21 cellular contexts compared by ENCODE assay signal in the genomic region with DNA sequence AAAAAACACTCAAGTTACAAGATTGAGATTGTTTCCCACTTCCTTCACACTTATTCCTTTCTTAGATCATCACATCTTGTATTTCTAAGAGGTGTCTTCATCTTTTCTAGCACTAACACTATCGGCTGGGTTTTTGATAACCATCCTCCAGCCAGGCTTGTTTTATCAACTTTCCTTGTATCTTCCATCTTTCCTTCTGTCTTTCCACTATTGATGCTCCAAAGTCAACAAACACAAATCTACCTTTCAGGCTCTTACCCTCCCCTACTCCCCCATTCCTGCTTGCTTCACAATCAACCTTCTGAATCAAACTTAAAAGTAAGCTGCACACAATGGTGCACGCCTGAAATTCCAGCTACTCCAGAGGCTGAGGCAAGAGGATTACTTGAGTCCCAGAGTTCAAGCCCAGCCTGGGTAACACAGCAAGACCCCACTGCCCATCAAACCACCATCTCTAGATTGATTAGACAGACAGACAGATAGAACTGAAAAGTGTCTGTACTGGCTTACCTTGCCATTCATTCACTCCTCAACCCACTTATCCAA. TPM values are rescaled to one million over a fixed set of nuclear protein-coding genes. Genes with fewer than 3 reads are reported as not detected.
DNase-seq lines count a peak whose midpoint lies in the region; ATAC-seq and TF ChIP-seq lines count a peak whose summit lies in the region.
"Had no signal": no experiment of that assay in that cellular context is flagged by ENCODE, and none has a peak within 500 bp of the region (broad histone marks: within the 10 kb centered on the region; RNA-seq: fewer than 3 reads in every experiment).

No MANE protein-coding gene starts in this region.

- no peaks in the 10 kb centered on the region for H3K27me3 Mint-ChIP-seq in activated CD8-positive, alpha-beta T cell treated with anti-CD3 and anti-CD28 coated beads for 36 hours
- H3K27me3 Mint-ChIP-seq in activated CD8-positive, alpha-beta T cell treated with anti-CD3 and anti-CD28 coated beads, Interleukin-2, amount 10 ng/mL, durations not matched to agents 7 days and 5 days (ENCODE audit: low read depth), result no peaks in the 10 kb centered on the region
- no peaks in the 10 kb centered on the region for H3K27me3 Mint-ChIP-seq in progenitor cell of endocrine pancreas

- no peak for ATAC-seq in activated CD8-positive, alpha-beta T cell treated with anti-CD3 and anti-CD28 coated beads for 36 hours
- no peak for ATAC-seq in activated CD8-positive, alpha-beta T cell treated with anti-CD3 and anti-CD28 coated beads, Interleukin-2, amount 10 ng/mL, durations not matched to agents 7 days and 5 days
- ATAC-seq: natural killer cell; stimulated activated naive CD8-positive, alpha-beta T cell treated with anti-CD3 and anti-CD28 coated beads, Interleukin-15, Interleukin-2, amounts not matched to agents 100 U/mL and 50 U/mL, for 24 hours had no signal

- no peaks in the 10 kb centered on the region; the same call in 1 of the 2 replicates for H3F3A ChIP-seq in PC-9 (ENCODE audit: insufficient read depth, low read depth)

- no peak for DNase-seq in activated CD8-positive, alpha-beta T cell treated with anti-CD3 and anti-CD28 coated beads for 36 hours
- no peak for DNase-seq in activated CD8-positive, alpha-beta T cell treated with anti-CD3 and anti-CD28 coated beads, Interleukin-2, amount 10 ng/mL, durations not matched to agents 7 days and 5 days
- no peak for DNase-seq in PC-9
- no peak for DNase-seq in esophagus muscularis mucosa (ENCODE audit: extremely low spot score)
- DNase-seq in progenitor cell of endocrine pancreas (ENCODE audit: low spot score, unreplicated experiment), result no peak
- DNase-seq in AG20443 (ENCODE audit: low spot score), result no peak
- no peak for DNase-seq in stimulated activated CD4-positive, alpha-beta T cell treated with anti-CD3 and anti-CD28 coated beads, Interleukin-4, amount 100 ng/mL, for 1 hour
- no peak for DNase-seq in activated CD4-positive, CD25-positive, alpha-beta regulatory T cell treated with anti-CD3 and anti-CD28 coated beads, Interleukin-2, amount 50 U/mL, for 72 hours
- DNase-seq: activated naive CD4-positive, alpha-beta T cell treated with Interleukin-2 at 50 U/mL for 16 hours; activated T-cell treated with anti-CD3 and anti-CD28 coated beads for 4 hours; colonic mucosa; DMS153; islet precursor cell; natural killer cell; NCI-H1105; posterior cingulate gyrus; stimulated activated CD4-positive, alpha-beta T cell treated with anti-CD3 and anti-CD28 coated beads, Interleukin-2, amount 100 ng/mL, for 24 hours; stimulated activated naive CD8-positive, alpha-beta T cell treated with anti-CD3 and anti-CD28 coated beads, Interleukin-15, Interleukin-2, amounts not matched to agents 100 U/mL and 50 U/mL, for 24 hours; upper lobe of left lung had no signal

- intact Hi-C loops in activated CD8-positive, alpha-beta T cell treated with anti-CD3 and anti-CD28 coated beads for 36 hours (cut with micrococcal nuclease), result no loop called here
- intact Hi-C loops in PC-9 (cut with micrococcal nuclease; ENCODE audit: unreplicated experiment), result loop anchor here (10.0 kb wide), 1 partner anchor 250 kb away; no protein-coding TSS in a partner anchor
- intact Hi-C loops in esophagus muscularis mucosa (cut with DNase I), result no loop called here

- 0 out of 2 replicates have a peak overlapping the region, but pooled peaks have one; percentile 28 for H3K27ac ChIP-seq in PC-9
- H3K27ac ChIP-seq in esophagus muscularis mucosa (replicated peaks in 1 of 4), result peak overlapping the region in 3 of 4 donors; percentile 2 to 21 (median 9)
- H3K27ac ChIP-seq: C4-2B, colonic mucosa, hepatocyte, upper lobe of left lung had no signal

- BruUV-seq in PC-9 (replicated peaks; lab: Mats Ljungman, UMichigan), result no TSS peak

- no peaks in the 10 kb centered on the region for H3K9me2 ChIP-seq in PC-9 (ENCODE audit: insufficient read depth)

- H3K36me3 ChIP-seq in PC-9 (ENCODE audit: low read depth) (no peaks in the 10 kb centered on the region), esophagus muscularis mucosa (no peaks in the 10 kb centered on the region)
- H3K36me3 ChIP-seq: colonic mucosa, upper lobe of left lung had no signal

- TF ChIP-seq CTCF in activated CD8-positive, alpha-beta T cell treated with anti-CD3 and anti-CD28 coated beads for 36 hours (IDR thresholded peaks at IDR 0.05), result no peak
- no peak for TF ChIP-seq CTCF in PC-9 (conservative IDR thresholded peaks at IDR 0.05)
- TF ChIP-seq CTCF in esophagus muscularis mucosa (IDR thresholded peaks at IDR 0.05), result no peak
- TF ChIP-seq CTCF in progenitor cell of endocrine pancreas (IDR thresholded peaks at IDR 0.05; ENCODE audit: unreplicated experiment), result no peak

- WGBS in esophagus muscularis mucosa, result 59% methylated on average over 2 of the region's 2 CpGs

- POLR2A ChIA-PET in activated CD8-positive, alpha-beta T cell treated with anti-CD3 and anti-CD28 coated beads for 36 hours (lab: Charles Lee), result interaction anchor here (0.7 to 0.8 kb wide), 2 partner anchors 14 to 131 kb away, joined by 3 read pairs; no protein-coding TSS in a partner anchor
- POLR2A ChIA-PET in activated CD8-positive, alpha-beta T cell treated with anti-CD3 and anti-CD28 coated beads, Interleukin-2, amount 10 ng/mL, durations not matched to agents 7 days and 5 days (lab: Charles Lee), result no interaction called here
- POLR2A ChIA-PET in PC-9 (lab: Charles Lee; ENCODE audit: unreplicated experiment), result no interaction called here

- no peak overlapping the region for H2AFZ ChIP-seq in PC-9
- H2AFZ ChIP-seq: hepatocyte had no signal

- peaks cover 77% of the 10 kb centered on the region for H4K20me1 ChIP-seq in PC-9 (ENCODE audit: insufficient read depth)

- H3K9me3 ChIP-seq in PC-9 (ENCODE audit: insufficient read depth, low read depth) (no peaks in the 10 kb centered on the region), esophagus muscularis mucosa (no peaks in the 10 kb centered on the region)
- H3K9me3 ChIP-seq: colonic mucosa, upper lobe of left lung had no signal

- peaks cover 29% of the 10 kb centered on the region for H3K4me1 ChIP-seq in PC-9 (replicated peaks; ENCODE audit: insufficient read depth)
- H3K4me1 ChIP-seq in esophagus muscularis mucosa, result peaks cover 60 to 100% (median 90%) of the 10 kb centered on the region in 4 donors

- peak overlapping the region; percentile 30; the same call in 1 of the 2 replicates for H3K4me2 ChIP-seq in PC-9

- no peaks in the 10 kb centered on the region for H3K27me3 ChIP-seq in PC-9 (ENCODE audit: insufficient read depth, low read depth)
- H3K27me3 ChIP-seq in esophagus muscularis mucosa, result no peaks in the 10 kb centered on the region
- H3K27me3 ChIP-seq: colonic mucosa, hepatocyte, upper lobe of left lung had no signal

- H3K9me3 Mint-ChIP-seq in activated CD8-positive, alpha-beta T cell treated with anti-CD3 and anti-CD28 coated beads for 36 hours, result no peaks in the 10 kb centered on the region
- no peaks in the 10 kb centered on the region for H3K9me3 Mint-ChIP-seq in activated CD8-positive, alpha-beta T cell treated with anti-CD3 and anti-CD28 coated beads, Interleukin-2, amount 10 ng/mL, durations not matched to agents 7 days and 5 days (ENCODE audit: insufficient read depth)
- H3K9me3 Mint-ChIP-seq in progenitor cell of endocrine pancreas (ENCODE audit: low read depth), result peaks cover 3% of the 10 kb centered on the region
- H3K9me3 Mint-ChIP-seq: natural killer cell had no signal

- CTCF ChIA-PET in activated CD8-positive, alpha-beta T cell treated with anti-CD3 and anti-CD28 coated beads for 36 hours (lab: Charles Lee), result interaction anchor here (1.0 to 2.8 kb wide), 2 partner anchors 11 to 15 kb away, joined by 4 to 9 read pairs; no protein-coding TSS in a partner anchor
- CTCF ChIA-PET in activated CD8-positive, alpha-beta T cell treated with anti-CD3 and anti-CD28 coated beads, Interleukin-2, amount 10 ng/mL, durations not matched to agents 7 days and 5 days (lab: Charles Lee), result interaction anchor here (1.4 to 1.6 kb wide), 2 partner anchors 16 to 92 kb away, joined by 3 to 6 read pairs; no protein-coding TSS in a partner anchor
- CTCF ChIA-PET in PC-9 (lab: Charles Lee), result interaction anchor here (0.6 kb wide), 1 partner anchor 124 kb away, joined by 3 read pairs; no protein-coding TSS in a partner anchor

- no peak for TF ChIP-seq EP300 in esophagus muscularis mucosa (IDR thresholded peaks at IDR 0.05)

- H3K4me3 ChIP-seq in PC-9, result no peak overlapping the region
- H3K4me3 ChIP-seq in esophagus muscularis mucosa, result no peak overlapping the region
- H3K4me3 ChIP-seq: colonic mucosa, hepatocyte, upper lobe of left lung had no signal

- H3K4me3 Mint-ChIP-seq in activated CD8-positive, alpha-beta T cell treated with anti-CD3 and anti-CD28 coated beads for 36 hours, result no peak overlapping the region
- H3K4me3 Mint-ChIP-seq in activated CD8-positive, alpha-beta T cell treated with anti-CD3 and anti-CD28 coated beads, Interleukin-2, amount 10 ng/mL, durations not matched to agents 7 days and 5 days, result no peak overlapping the region
- no peak overlapping the region for H3K4me3 Mint-ChIP-seq in progenitor cell of endocrine pancreas (ENCODE audit: low read depth)

- peak overlapping the region; percentile 23 for H3K27ac Mint-ChIP-seq in activated CD8-positive, alpha-beta T cell treated with anti-CD3 and anti-CD28 coated beads for 36 hours
- H3K27ac Mint-ChIP-seq in activated CD8-positive, alpha-beta T cell treated with anti-CD3 and anti-CD28 coated beads, Interleukin-2, amount 10 ng/mL, durations not matched to agents 7 days and 5 days, result no peak overlapping the region
- H3K27ac Mint-ChIP-seq in progenitor cell of endocrine pancreas, result peak overlapping the region; percentile 0

- TF ChIP-seq POLR2A in esophagus muscularis mucosa (IDR thresholded peaks at IDR 0.05; ENCODE audit: low read depth), result no peak

- no peaks in the 10 kb centered on the region for H3K36me3 Mint-ChIP-seq in activated CD8-positive, alpha-beta T cell treated with anti-CD3 and anti-CD28 coated beads for 36 hours (ENCODE audit: low read depth)
- no peaks in the 10 kb centered on the region for H3K36me3 Mint-ChIP-seq in activated CD8-positive, alpha-beta T cell treated with anti-CD3 and anti-CD28 coated beads, Interleukin-2, amount 10 ng/mL, durations not matched to agents 7 days and 5 days (ENCODE audit: low read depth)
- no peaks in the 10 kb centered on the region for H3K36me3 Mint-ChIP-seq in progenitor cell of endocrine pancreas (ENCODE audit: insufficient read depth)
- H3K36me3 Mint-ChIP-seq: natural killer cell had no signal

- H3K79me2 ChIP-seq in PC-9 (ENCODE audit: low read depth), result peaks cover 100% of the 10 kb centered on the region

- H3K4me1 Mint-ChIP-seq in activated CD8-positive, alpha-beta T cell treated with anti-CD3 and anti-CD28 coated beads for 36 hours (ENCODE audit: low read depth), result peaks cover 51% of the 10 kb centered on the region
- H3K4me1 Mint-ChIP-seq in activated CD8-positive, alpha-beta T cell treated with anti-CD3 and anti-CD28 coated beads, Interleukin-2, amount 10 ng/mL, durations not matched to agents 7 days and 5 days (ENCODE audit: low read depth), result peaks cover 23% of the 10 kb centered on the region
- peaks cover 30% of the 10 kb centered on the region for H3K4me1 Mint-ChIP-seq in progenitor cell of endocrine pancreas (ENCODE audit: low read depth)

RNA-seq across cellular contexts. Expression of gene MED13L, which starts 12.9 kb away (rescaled TPM):
- total RNA-seq in activated CD8-positive, alpha-beta T cell treated with anti-CD3 and anti-CD28 coated beads for 36 hours, result 10 to 100 TPM; 39.5 to 41.8 TPM
- total RNA-seq in activated CD8-positive, alpha-beta T cell treated with anti-CD3 and anti-CD28 coated beads, Interleukin-2, amount 10 ng/mL, durations not matched to agents 7 days and 5 days, result 10 to 100 TPM; 74.7 to 76.9 TPM
- total RNA-seq in PC-9 (2021), result 89.5 and 101 TPM in 2 replicates
- 100 to 1,000 TPM; 141 to 350 (median 175) TPM for total RNA-seq in esophagus muscularis mucosa
- 141 and 151 TPM in 2 replicates for total RNA-seq in progenitor cell of endocrine pancreas
